In the genomic region with DNA sequence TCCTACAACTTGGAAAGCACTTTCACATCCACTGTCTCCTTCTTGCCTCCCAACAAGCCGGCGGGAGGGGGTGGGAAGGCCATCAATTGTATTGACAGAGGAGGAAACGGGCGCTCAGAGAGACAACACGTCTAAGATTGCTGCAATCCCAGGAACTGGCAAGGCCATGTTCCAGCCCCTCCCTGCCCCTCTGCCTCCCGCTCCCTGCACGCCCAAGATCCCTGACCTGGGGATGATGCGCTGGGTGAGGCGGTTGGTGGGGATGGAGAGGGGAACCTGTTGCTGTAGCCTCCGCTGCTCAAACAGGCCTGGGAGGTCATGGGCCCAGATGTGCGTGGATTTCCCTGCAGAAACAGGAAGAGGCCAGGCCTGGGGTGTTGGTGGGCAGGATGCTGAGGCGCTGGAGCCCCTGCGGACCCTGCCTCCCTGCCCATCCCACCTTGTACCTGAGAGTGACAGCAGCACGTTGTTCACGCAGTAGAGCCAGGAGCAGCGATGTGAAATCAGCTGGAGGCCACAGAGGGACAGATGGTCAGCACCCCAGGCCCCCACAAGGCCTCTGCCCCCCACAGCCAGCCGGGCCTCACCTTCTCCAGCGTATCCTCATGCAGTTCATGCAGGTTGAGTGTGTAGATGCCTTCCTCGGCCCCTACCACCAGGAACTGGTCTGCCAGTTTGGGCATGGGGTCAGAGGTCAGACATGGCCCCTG, we compare ENCODE assay signal across 1 cellular context.
TF ChIP-seq lines count a peak whose summit lies in the region.

No MANE protein-coding gene starts in this region.

TF ChIP-seq in HepG2, 621 proteins besides CTCF, POLR2A, EP300 and RAD21 (continued from another document):
- TF ChIP-seq, protein P1, sequence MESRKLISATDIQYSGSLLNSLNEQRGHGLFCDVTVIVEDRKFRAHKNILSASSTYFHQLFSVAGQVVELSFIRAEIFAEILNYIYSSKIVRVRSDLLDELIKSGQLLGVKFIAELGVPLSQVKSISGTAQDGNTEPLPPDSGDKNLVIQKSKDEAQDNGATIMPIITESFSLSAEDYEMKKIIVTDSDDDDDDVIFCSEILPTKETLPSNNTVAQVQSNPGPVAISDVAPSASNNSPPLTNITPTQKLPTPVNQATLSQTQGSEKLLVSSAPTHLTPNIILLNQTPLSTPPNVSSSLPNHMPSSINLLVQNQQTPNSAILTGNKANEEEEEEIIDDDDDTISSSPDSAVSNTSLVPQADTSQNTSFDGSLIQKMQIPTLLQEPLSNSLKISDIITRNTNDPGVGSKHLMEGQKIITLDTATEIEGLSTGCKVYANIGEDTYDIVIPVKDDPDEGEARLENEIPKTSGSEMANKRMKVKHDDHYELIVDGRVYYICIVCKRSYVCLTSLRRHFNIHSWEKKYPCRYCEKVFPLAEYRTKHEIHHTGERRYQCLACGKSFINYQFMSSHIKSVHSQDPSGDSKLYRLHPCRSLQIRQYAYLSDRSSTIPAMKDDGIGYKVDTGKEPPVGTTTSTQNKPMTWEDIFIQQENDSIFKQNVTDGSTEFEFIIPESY (CRISPR knock-in tag; IDR thresholded peaks at IDR 0.05), result peak; percentile 47; the same call in 1 of the 2 replicates
- TF ChIP-seq, protein P2, sequence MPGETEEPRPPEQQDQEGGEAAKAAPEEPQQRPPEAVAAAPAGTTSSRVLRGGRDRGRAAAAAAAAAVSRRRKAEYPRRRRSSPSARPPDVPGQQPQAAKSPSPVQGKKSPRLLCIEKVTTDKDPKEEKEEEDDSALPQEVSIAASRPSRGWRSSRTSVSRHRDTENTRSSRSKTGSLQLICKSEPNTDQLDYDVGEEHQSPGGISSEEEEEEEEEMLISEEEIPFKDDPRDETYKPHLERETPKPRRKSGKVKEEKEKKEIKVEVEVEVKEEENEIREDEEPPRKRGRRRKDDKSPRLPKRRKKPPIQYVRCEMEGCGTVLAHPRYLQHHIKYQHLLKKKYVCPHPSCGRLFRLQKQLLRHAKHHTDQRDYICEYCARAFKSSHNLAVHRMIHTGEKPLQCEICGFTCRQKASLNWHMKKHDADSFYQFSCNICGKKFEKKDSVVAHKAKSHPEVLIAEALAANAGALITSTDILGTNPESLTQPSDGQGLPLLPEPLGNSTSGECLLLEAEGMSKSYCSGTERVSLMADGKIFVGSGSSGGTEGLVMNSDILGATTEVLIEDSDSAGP (CRISPR knock-in tag; IDR thresholded peaks at IDR 0.05; ENCODE audit: borderline replicate concordance), result 0 out of 2 replicates have a peak, but pooled peaks have one; percentile 12
- TF ChIP-seq, protein P3, sequence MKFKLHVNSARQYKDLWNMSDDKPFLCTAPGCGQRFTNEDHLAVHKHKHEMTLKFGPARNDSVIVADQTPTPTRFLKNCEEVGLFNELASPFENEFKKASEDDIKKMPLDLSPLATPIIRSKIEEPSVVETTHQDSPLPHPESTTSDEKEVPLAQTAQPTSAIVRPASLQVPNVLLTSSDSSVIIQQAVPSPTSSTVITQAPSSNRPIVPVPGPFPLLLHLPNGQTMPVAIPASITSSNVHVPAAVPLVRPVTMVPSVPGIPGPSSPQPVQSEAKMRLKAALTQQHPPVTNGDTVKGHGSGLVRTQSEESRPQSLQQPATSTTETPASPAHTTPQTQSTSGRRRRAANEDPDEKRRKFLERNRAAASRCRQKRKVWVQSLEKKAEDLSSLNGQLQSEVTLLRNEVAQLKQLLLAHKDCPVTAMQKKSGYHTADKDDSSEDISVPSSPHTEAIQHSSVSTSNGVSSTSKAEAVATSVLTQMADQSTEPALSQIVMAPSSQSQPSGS (CRISPR knock-in tag; IDR thresholded peaks at IDR 0.05), result no peak
